In genomic region chr12:118055144-118055557, GRCh38 we compare ENCODE assay signal across 1 cellular context.
TF ChIP-seq lines count a peak whose summit lies in the region.

No MANE protein-coding gene starts in this region.

TF ChIP-seq in HepG2, 621 proteins besides CTCF, POLR2A, EP300 and RAD21 (continued from another document and continues in another):
- TF ChIP-seq SOX13 (IDR thresholded peaks at IDR 0.05) (no peak), SOX13 (CRISPR knock-in tag; conservative IDR thresholded peaks at IDR 0.05 in 1 of 2, IDR thresholded peaks at IDR 0.05 in 1 of 2) (peak in 1 of 2 experiments; percentile 15; a peak in 1 of 4 replicates), ZNF354B (CRISPR knock-in tag; IDR thresholded peaks at IDR 0.05) (no peak), CBFB (CRISPR knock-in tag; IDR thresholded peaks at IDR 0.05) (no peak), KLF6 (CRISPR knock-in tag; IDR thresholded peaks at IDR 0.05) (no peak), MIER3 (CRISPR knock-in tag; IDR thresholded peaks at IDR 0.05; ENCODE audit: borderline replicate concordance) (no peak), ZNF550 (CRISPR knock-in tag; IDR thresholded peaks at IDR 0.05; ENCODE audit: borderline replicate concordance) (no peak), THAP11 (CRISPR knock-in tag; IDR thresholded peaks at IDR 0.05) (no peak; the same call in 1 of the 2 replicates), ZNF782 (CRISPR knock-in tag; IDR thresholded peaks at IDR 0.05; ENCODE audit: borderline replicate concordance) (no peak), NR0B2 (CRISPR knock-in tag; IDR thresholded peaks at IDR 0.05) (no peak), HIVEP1 (CRISPR knock-in tag; IDR thresholded peaks at IDR 0.05) (no peak), ZNF614 (CRISPR knock-in tag; IDR thresholded peaks at IDR 0.05; ENCODE audit: borderline replicate concordance) (peak; percentile 66; the same call in 1 of the 2 replicates), NFE2L2 (IDR thresholded peaks at IDR 0.05; ENCODE audit: low read length) (no peak), MTERF4 (CRISPR knock-in tag; IDR thresholded peaks at IDR 0.05) (no peak), ZNF282 (IDR thresholded peaks at IDR 0.05; ENCODE audit: partially characterized antibody) (no peak), ZFX (CRISPR knock-in tag; IDR thresholded peaks at IDR 0.05; ENCODE audit: low read depth) (0 out of 2 replicates have a peak, but pooled peaks have one; percentile 31), SALL1 (CRISPR knock-in tag; IDR thresholded peaks at IDR 0.05) (peak; percentile 50), HOXA5 (CRISPR knock-in tag; IDR thresholded peaks at IDR 0.05) (no peak), ESRRA (CRISPR knock-in tag; IDR thresholded peaks at IDR 0.05; ENCODE audit: low read depth) (no peak), KMT2B (CRISPR knock-in tag; IDR thresholded peaks at IDR 0.05) (no peak), NFYC (CRISPR knock-in tag; IDR thresholded peaks at IDR 0.05) (no peak), ZHX2 (IDR thresholded peaks at IDR 0.05; ENCODE audit: low read depth) (no peak), ZHX2 (CRISPR knock-in tag; IDR thresholded peaks at IDR 0.05; ENCODE audit: borderline replicate concordance) (no peak), CEBPG (CRISPR knock-in tag; IDR thresholded peaks at IDR 0.05) (peak; percentile 2; the same call in 1 of the 2 replicates), KLF15 (CRISPR knock-in tag; IDR thresholded peaks at IDR 0.05; ENCODE audit: borderline replicate concordance) (no peak), TGIF2 (CRISPR knock-in tag; IDR thresholded peaks at IDR 0.05) (no peak), MXD1 (CRISPR knock-in tag; IDR thresholded peaks at IDR 0.05) (no peak), SP5 (CRISPR knock-in tag; IDR thresholded peaks at IDR 0.05; ENCODE audit: borderline replicate concordance, low read depth) (no peak), ARID2 (CRISPR knock-in tag; IDR thresholded peaks at IDR 0.05; ENCODE audit: borderline replicate concordance) (no peak), TEF (CRISPR knock-in tag; IDR thresholded peaks at IDR 0.05) (no peak), GATAD2A (CRISPR knock-in tag; IDR thresholded peaks at IDR 0.05) (peak; percentile 33; the same call in 1 of the 2 replicates), KLF16 (CRISPR knock-in tag; IDR thresholded peaks at IDR 0.05) (no peak), GPBP1L1 (CRISPR knock-in tag; IDR thresholded peaks at IDR 0.05) (no peak), SRSF9 (IDR thresholded peaks at IDR 0.05; ENCODE audit: borderline replicate concordance, insufficient read depth, low read depth, low read length, poor library complexity, severe bottlenecking) (no peak), SAP130 (CRISPR knock-in tag; IDR thresholded peaks at IDR 0.05; ENCODE audit: low read depth) (peak; percentile 61), FOXA1 (IDR thresholded peaks at IDR 0.05) (no peak), FOXA1 (CRISPR knock-in tag; IDR thresholded peaks at IDR 0.05) (peak; percentile 63), ZNF280D (CRISPR knock-in tag; IDR thresholded peaks at IDR 0.05) (no peak), ZNF580 (CRISPR knock-in tag; IDR thresholded peaks at IDR 0.05; ENCODE audit: borderline replicate concordance, low read depth) (no peak), KAT8 (CRISPR knock-in tag; IDR thresholded peaks at IDR 0.05) (peak; percentile 42; the same call in 1 of the 2 replicates), ZSCAN21 (CRISPR knock-in tag; IDR thresholded peaks at IDR 0.05; ENCODE audit: borderline replicate concordance) (no peak), ZNF629 (CRISPR knock-in tag; conservative IDR thresholded peaks at IDR 0.05) (no peak), FOXK1 (CRISPR knock-in tag; IDR thresholded peaks at IDR 0.05; ENCODE audit: borderline replicate concordance, low read depth) (0 out of 2 replicates have a peak, but pooled peaks have one; percentile 34), MAFF (IDR thresholded peaks at IDR 0.05; ENCODE audit: low read depth, low read length) (no peak), GATA4 (IDR thresholded peaks at IDR 0.05; ENCODE audit: borderline replicate concordance, low read depth) (no peak), NCOA1 (CRISPR knock-in tag; IDR thresholded peaks at IDR 0.05) (no peak), NR2C2 (CRISPR knock-in tag; IDR thresholded peaks at IDR 0.05; ENCODE audit: borderline replicate concordance) (no peak), ARHGAP35 (CRISPR knock-in tag; IDR thresholded peaks at IDR 0.05; ENCODE audit: borderline replicate concordance) (no peak), TBX2 (CRISPR knock-in tag; IDR thresholded peaks at IDR 0.05; ENCODE audit: borderline replicate concordance) (no peak), ZBTB49 (CRISPR knock-in tag; IDR thresholded peaks at IDR 0.05; ENCODE audit: borderline replicate concordance) (no peak), ZNF513 (CRISPR knock-in tag; conservative IDR thresholded peaks at IDR 0.05) (no peak), ZSCAN25 (CRISPR knock-in tag; IDR thresholded peaks at IDR 0.05) (no peak), ZBTB8A (CRISPR knock-in tag; IDR thresholded peaks at IDR 0.05; ENCODE audit: borderline replicate concordance, low read depth) (no peak), ZNF331 (CRISPR knock-in tag; IDR thresholded peaks at IDR 0.05) (no peak)
